Comparison of ENCODE assay signal across 8 cellular contexts in genomic region chr20:59221881-59222238, GRCh38.
DNase-seq lines count a peak whose midpoint lies in the region; ATAC-seq and TF ChIP-seq lines count a peak whose summit lies in the region.

No MANE protein-coding gene starts in this region.

- peaks cover 3% of the 10 kb centered on the region for H3K36me3 Mint-ChIP-seq in stimulated activated naive CD8-positive, alpha-beta T cell treated with anti-CD3 and anti-CD28 coated beads, Interleukin-15, Interleukin-2, amounts not matched to agents 100 ng/mL and 50 ng/mL, for 24 hours (ENCODE audit: low read depth)

- TF ChIP-seq CTCF in cardiac fibroblast (IDR thresholded peaks at IDR 0.05; ENCODE audit: low read depth, low read length) = no peak

- no peak for DNase-seq in stimulated activated naive CD8-positive, alpha-beta T cell treated with anti-CD3 and anti-CD28 coated beads, Interleukin-15, Interleukin-2, amounts not matched to agents 100 U/mL and 50 U/mL, for 24 hours
- no peak for DNase-seq in cardiac fibroblast (ENCODE audit: low read depth in 2 of 2)
- no peak for DNase-seq in HuH-7 (ENCODE audit: low spot score)
- no peak for DNase-seq in T1000 (lab: John Stamatoyannopoulos, UW)
- DNase-seq in LoVo (ENCODE audit: low spot score) = no peak
- no peak for DNase-seq in stimulated activated CD4-positive, alpha-beta T cell treated with anti-CD3 and anti-CD28 coated beads, Interleukin-2, amount 100 ng/mL, for 48 hours

- H3K27ac ChIP-seq in muscle layer of duodenum (ENCODE audit: low read length) = no peak overlapping the region

- peak overlapping the region; percentile 49 for H3K4me3 Mint-ChIP-seq in stimulated activated naive CD8-positive, alpha-beta T cell treated with anti-CD3 and anti-CD28 coated beads, Interleukin-15, Interleukin-2, amounts not matched to agents 100 ng/mL and 50 ng/mL, for 24 hours

- no peak for ATAC-seq in stimulated activated naive CD8-positive, alpha-beta T cell treated with anti-CD3 and anti-CD28 coated beads, Interleukin-15, Interleukin-2, amounts not matched to agents 100 U/mL and 50 U/mL, for 24 hours

- no peaks in the 10 kb centered on the region for H3K9me3 Mint-ChIP-seq in stimulated activated naive CD8-positive, alpha-beta T cell treated with anti-CD3 and anti-CD28 coated beads, Interleukin-15, Interleukin-2, amounts not matched to agents 100 ng/mL and 50 ng/mL, for 24 hours

- H3K4me1 Mint-ChIP-seq in stimulated activated naive CD8-positive, alpha-beta T cell treated with anti-CD3 and anti-CD28 coated beads, Interleukin-15, Interleukin-2, amounts not matched to agents 100 ng/mL and 50 ng/mL, for 24 hours (ENCODE audit: low read depth) = peaks cover 36% of the 10 kb centered on the region

- H3K27me3 Mint-ChIP-seq in stimulated activated naive CD8-positive, alpha-beta T cell treated with anti-CD3 and anti-CD28 coated beads, Interleukin-15, Interleukin-2, amounts not matched to agents 100 ng/mL and 50 ng/mL, for 24 hours = peaks cover 4% of the 10 kb centered on the region

- peak overlapping the region; percentile 47 to 49 for H3K4me3 ChIP-seq in cardiac fibroblast (replicated peaks in 1 of 2; ENCODE audit: low read depth in 2 of 2, low read length in 2 of 2)
- H3K4me3 ChIP-seq in muscle layer of duodenum (ENCODE audit: low read depth in 1 of 2, low read length in 2 of 2) = peak overlapping the region; percentile 50 to 63

- H3K27ac Mint-ChIP-seq in stimulated activated naive CD8-positive, alpha-beta T cell treated with anti-CD3 and anti-CD28 coated beads, Interleukin-15, Interleukin-2, amounts not matched to agents 100 ng/mL and 50 ng/mL, for 24 hours = no peak overlapping the region

- peaks cover 7 to 12% of the 10 kb centered on the region in 2 donors for H3K4me1 ChIP-seq in muscle layer of duodenum (ENCODE audit: control insufficient read depth in 1 of 2, insufficient read depth in 2 of 2, low read length in 2 of 2)

- no peaks in the 10 kb centered on the region for H3K36me3 ChIP-seq in muscle layer of duodenum (ENCODE audit: control insufficient read depth in 1 of 2, insufficient read depth in 2 of 2, low read length in 2 of 2)

- peaks cover 13% of the 10 kb centered on the region for H3K27me3 ChIP-seq in muscle layer of duodenum (ENCODE audit: low read depth, low read length)

- H3K9me3 ChIP-seq in muscle layer of duodenum (ENCODE audit: control insufficient read depth in 1 of 2, low read length in 2 of 2) = no peaks in the 10 kb centered on the region
